ENCODE assay signal across 22 cellular contexts in genomic region chr3:126421573-126422119, GRCh38. TPM values are rescaled to one million over a fixed set of nuclear protein-coding genes. Genes with fewer than 3 reads are reported as not detected.
"Had no signal": no experiment of that assay in that cellular context is flagged by ENCODE, and none has a peak within 500 bp of the region (broad histone marks: within the 10 kb centered on the region; RNA-seq: fewer than 3 reads in every experiment).

No MANE protein-coding gene starts in this region.

- H3K4me1 Mint-ChIP-seq: activated naive CD8-positive, alpha-beta T cell treated with anti-CD3 and anti-CD28 coated beads for 36 hours; naive thymus-derived CD4-positive, alpha-beta T cell had no signal

- H3K27me3 ChIP-seq: body of pancreas, neural progenitor cell, pancreas, right lobe of liver, uterus had no signal

- DNase-seq: activated CD4-positive, alpha-beta T cell treated with anti-CD3 and anti-CD28 coated beads, Interleukin-2, amount 50 U/mL, for 1 hour; activated CD4-positive, CD25-positive, alpha-beta regulatory T cell treated with anti-CD3 and anti-CD28 coated beads, Interleukin-2, amount 50 U/mL, for 72 hours; activated naive CD4-positive, alpha-beta T cell; activated naive CD8-positive, alpha-beta T cell treated with anti-CD3 and anti-CD28 coated beads for 36 hours; amniotic stem cell; body of pancreas; caudate nucleus; gastrocnemius medialis; left ventricle myocardium superior; mesenchymal stem cell; stimulated activated naive CD4-positive, alpha-beta T cell treated with Interleukin-2 at 50 U/mL for 16 hours; substantia nigra; T-helper 2 cell; uterus had no signal

- H3K4me3 ChIP-seq: body of pancreas, gastrocnemius medialis, neural progenitor cell, pancreas, right lobe of liver, tibial nerve, uterus had no signal

- ATAC-seq: body of pancreas, gastrocnemius medialis, left ventricle myocardium superior, pancreas had no signal

- H3K4me1 ChIP-seq: right lobe of liver, tibial nerve, uterus had no signal

- H3K9me3 ChIP-seq: gastrocnemius medialis, pancreas had no signal

- H3K27ac Mint-ChIP-seq: activated naive CD8-positive, alpha-beta T cell treated with anti-CD3 and anti-CD28 coated beads for 36 hours; naive thymus-derived CD4-positive, alpha-beta T cell; neural progenitor cell had no signal

- H3K36me3 ChIP-seq: neural progenitor cell, pancreas, right lobe of liver, uterus had no signal

- H3K27ac ChIP-seq: body of pancreas, gastrocnemius medialis, neural progenitor cell, pancreas, right lobe of liver, tibial nerve, uterus, VCaP had no signal

- H3K4me3 Mint-ChIP-seq: activated naive CD8-positive, alpha-beta T cell treated with anti-CD3 and anti-CD28 coated beads for 36 hours; naive thymus-derived CD4-positive, alpha-beta T cell; neural progenitor cell had no signal

RNA-seq across cellular contexts. Expression of gene CFAP100, which starts 26.9 kb away (rescaled TPM):
- total RNA-seq: activated naive CD8-positive, alpha-beta T cell treated with anti-CD3 and anti-CD28 coated beads for 36 hours; body of pancreas; gastrocnemius medialis; kidney epithelial cell; left ventricle myocardium superior; naive thymus-derived CD4-positive, alpha-beta T cell; pancreas; right lobe of liver had no signal
- polyA plus RNA-seq: esophagus; naive thymus-derived CD4-positive, alpha-beta T cell; pancreas had no signal
